ENCODE assay signal across 8 cellular contexts in genomic region chr4:98658287-98659105, GRCh38. TPM values are rescaled to one million over a fixed set of nuclear protein-coding genes. Genes with fewer than 3 reads are reported as not detected.
DNase-seq lines count a peak whose midpoint lies in the region; ATAC-seq and TF ChIP-seq lines count a peak whose summit lies in the region.

Gene TSPAN5 (minus strand): TSS chr4:98658611.

- H3K27ac Mint-ChIP-seq in activated CD8-positive, alpha-beta T cell treated with anti-CD3 and anti-CD28 coated beads for 36 hours: peak within 1 kb of the TSS; percentile 81

- H3K4me3 ChIP-seq in AG04449 (ENCODE audit: low read depth, low read length): peak within 1 kb of the TSS; percentile 92
- peak within 1 kb of the TSS; percentile 74 for H3K4me3 ChIP-seq in lower leg skin (ENCODE audit: low read depth, poor library complexity, severe bottlenecking)

- CTCF ChIA-PET in AG04449 (lab: Yijun Ruan, JAX): interaction anchor here (0.8 to 2.7 kb wide), 7 partner anchors 29 to 509 kb away, joined by 3 to 18 read pairs (median 4); no protein-coding TSS in a partner anchor
- CTCF ChIA-PET in activated CD8-positive, alpha-beta T cell treated with anti-CD3 and anti-CD28 coated beads for 36 hours (lab: Charles Lee): interaction anchor here (0.8 to 2.0 kb wide), 4 partner anchors 17 to 191 kb away, joined by 3 to 10 read pairs (median 4); no protein-coding TSS in a partner anchor

- DNase-seq in AG04449 (ENCODE audit: low read depth, low spot score) (no peak), NCI-H510A treated with DMSO at 0.1 percent for 48 hours (lab: John Stamatoyannopoulos, UW) (peak; percentile 73), ecto neural progenitor cell (ENCODE audit: low spot score) (peak; percentile 89), lower leg skin (ENCODE audit: low spot score in 2 of 2) (peak; percentile 51 to 94)
- DNase-seq in activated CD8-positive, alpha-beta T cell treated with anti-CD3 and anti-CD28 coated beads for 36 hours: peak; percentile 83
- peak; percentile 82 to 89 for DNase-seq in stimulated activated CD4-positive, alpha-beta T cell treated with anti-CD3 and anti-CD28 coated beads, Interleukin-4, amount 100 ng/mL, for 4 hours

- no peaks in the 10 kb centered on the region for H3K9me3 Mint-ChIP-seq in activated CD8-positive, alpha-beta T cell treated with anti-CD3 and anti-CD28 coated beads for 36 hours

- peak within 1 kb of the TSS; percentile 94 for H3K4me3 Mint-ChIP-seq in activated CD8-positive, alpha-beta T cell treated with anti-CD3 and anti-CD28 coated beads for 36 hours

- H3K27me3 Mint-ChIP-seq in activated CD8-positive, alpha-beta T cell treated with anti-CD3 and anti-CD28 coated beads for 36 hours: no peaks in the 10 kb centered on the region

- TF ChIP-seq POLR2A in lower leg skin (IDR thresholded peaks at IDR 0.05): no peak

- peaks cover 75% of the 10 kb centered on the region for H3K4me1 Mint-ChIP-seq in activated CD8-positive, alpha-beta T cell treated with anti-CD3 and anti-CD28 coated beads for 36 hours (ENCODE audit: low read depth)

- POLR2A ChIA-PET in AG04449 (lab: Yijun Ruan, JAX): interaction anchor here (0.5 to 1.5 kb wide), 6 partner anchors 30 to 398 kb away, joined by 3 to 5 read pairs (median 4); partner anchors contain the start of gene RAP1GDS1
- POLR2A ChIA-PET in activated CD8-positive, alpha-beta T cell treated with anti-CD3 and anti-CD28 coated beads for 36 hours (lab: Charles Lee): interaction anchor here (1.1 to 1.8 kb wide), 9 partner anchors 30 to 270 kb away, joined by 3 to 6 read pairs (median 4); no protein-coding TSS in a partner anchor

- peak; percentile 61 for ATAC-seq in GM18873 (IDR thresholded peaks at IDR 0.05; ENCODE audit: low FRiP score, unreplicated experiment)
- peak; percentile 68 for ATAC-seq in HG03135 (IDR thresholded peaks at IDR 0.05; ENCODE audit: unreplicated experiment)
- ATAC-seq in activated CD8-positive, alpha-beta T cell treated with anti-CD3 and anti-CD28 coated beads for 36 hours: peak; percentile 65

- no peak for TF ChIP-seq CTCF in AG04449 (IDR thresholded peaks at IDR 0.05; ENCODE audit: insufficient read depth, low read length, missing control alignments)
- TF ChIP-seq CTCF in activated CD8-positive, alpha-beta T cell treated with anti-CD3 and anti-CD28 coated beads for 36 hours (IDR thresholded peaks at IDR 0.05): no peak
- no peak for TF ChIP-seq CTCF in lower leg skin (IDR thresholded peaks at IDR 0.05)

- intact Hi-C loops in activated CD8-positive, alpha-beta T cell treated with anti-CD3 and anti-CD28 coated beads for 36 hours (cut with micrococcal nuclease): loop anchor here (10.0 kb wide), 1 partner anchor 394 kb away; the partner anchor contains the start of gene RAP1GDS1
- intact Hi-C loops in lower leg skin (cut with DNase I; ENCODE audit: low total_unique reads): no loop called here

- WGBS in lower leg skin, 2 donors: 0 to 1% methylated on average over 60 to 73 of the region's 113 CpGs

- peaks cover 6% of the 10 kb centered on the region for H3K36me3 Mint-ChIP-seq in activated CD8-positive, alpha-beta T cell treated with anti-CD3 and anti-CD28 coated beads for 36 hours (ENCODE audit: low read depth)

RNA-seq across cellular contexts. Expression of gene TSPAN5, which starts in this region (rescaled TPM):
- 10 to 100 TPM; 18.5 to 21.9 TPM for total RNA-seq in activated CD8-positive, alpha-beta T cell treated with anti-CD3 and anti-CD28 coated beads for 36 hours
- 10 to 100 TPM; 25.5 to 41.5 (median 36.5) TPM for total RNA-seq in lower leg skin
